Comparison of ENCODE assay signal across 22 cellular contexts in genomic region chr15:25943831-25944230, GRCh38.
"Had no signal": no experiment of that assay in that cellular context is flagged by ENCODE, and none has a peak within 500 bp of the region (broad histone marks: within the 10 kb centered on the region; RNA-seq: fewer than 3 reads in every experiment).

No MANE protein-coding gene starts in this region.

- H3K4me1 ChIP-seq: colonic mucosa, foreskin keratinocyte, heart left ventricle, lower lobe of right lung had no signal

- ATAC-seq: effector memory CD8-positive, alpha-beta T cell; esophagus mucosa; foreskin keratinocyte; gastroesophageal sphincter; heart left ventricle; left cardiac atrium; left lung; left ventricle myocardium superior; lower lobe of right lung; naive thymus-derived CD4-positive, alpha-beta T cell had no signal

- H3K36me3 ChIP-seq: colonic mucosa, gastroesophageal sphincter, heart left ventricle, left lung, lower lobe of right lung had no signal

- H3K4me3 ChIP-seq: colonic mucosa, gastroesophageal sphincter, heart left ventricle, left lung, lower lobe of right lung had no signal

- H3K27me3 ChIP-seq: colonic mucosa, foreskin keratinocyte, gastroesophageal sphincter, left lung had no signal

- DNase-seq: colonic mucosa; cortex of kidney; effector CD8-positive, alpha-beta T cell; effector memory CD8-positive, alpha-beta T cell; endodermal cell; erythroblast; foreskin keratinocyte; heart left ventricle; hippocampal formation; left cardiac atrium; left lung; left ventricle myocardium superior; lower lobe of right lung; mesenchymal stem cell; naive thymus-derived CD4-positive, alpha-beta T cell had no signal

- H3K27ac ChIP-seq: colonic mucosa, epithelial cell of prostate, foreskin keratinocyte, gastroesophageal sphincter, heart left ventricle, left lung, lower lobe of right lung had no signal

- H3K9me3 ChIP-seq: colonic mucosa, gastroesophageal sphincter, heart left ventricle, left lung, lower lobe of right lung had no signal

- FAIRE-seq: endometrium, frontal cortex, islet of Langerhans, keratinocyte had no signal
